In genomic region chr21:27094182-27094948, GRCh38 we compare ENCODE assay signal across 14 cellular contexts.
"Had no signal": no experiment of that assay in that cellular context is flagged by ENCODE, and none has a peak within 500 bp of the region (broad histone marks: within the 10 kb centered on the region; RNA-seq: fewer than 3 reads in every experiment).

No MANE protein-coding gene starts in this region.

- DNase-seq: activated CD8-positive, alpha-beta memory T cell treated with anti-CD3 and anti-CD28 coated beads, Interleukin-2, amount 50 U/mL, for 4 hours; activated CD8-positive, alpha-beta T cell treated with anti-CD3 and anti-CD28 coated beads for 36 hours; activated naive CD4-positive, alpha-beta T cell; activated T-cell treated with anti-CD3 and anti-CD28 coated beads, Interleukin-2, amount 50 U/mL, for 72 hours; hippocampal formation; kidney glomerular epithelial cell; pancreas; small intestine; T-helper 1 cell had no signal

- H3K9me3 ChIP-seq: pancreas had no signal

- H3K36me3 ChIP-seq: cardiac muscle cell, pancreas, tibial nerve had no signal

- H3K27ac ChIP-seq: cardiac muscle cell, pancreas, tibial nerve, VCaP had no signal

- FAIRE-seq: astrocyte, colon, pancreas, small intestine had no signal

- H3K4me1 ChIP-seq: pancreas, tibial nerve had no signal

- H3K4me3 ChIP-seq: cardiac muscle cell, pancreas, tibial nerve had no signal

- H3K27me3 ChIP-seq: cardiac muscle cell, pancreas, tibial nerve had no signal

- ATAC-seq: activated CD8-positive, alpha-beta T cell treated with anti-CD3 and anti-CD28 coated beads for 36 hours; activated T-cell treated with anti-CD3 and anti-CD28 coated beads, Interleukin-2, amount 50 U/mL, for 72 hours; pancreas had no signal
